1 cellular context compared by ENCODE assay signal in the genomic region with DNA sequence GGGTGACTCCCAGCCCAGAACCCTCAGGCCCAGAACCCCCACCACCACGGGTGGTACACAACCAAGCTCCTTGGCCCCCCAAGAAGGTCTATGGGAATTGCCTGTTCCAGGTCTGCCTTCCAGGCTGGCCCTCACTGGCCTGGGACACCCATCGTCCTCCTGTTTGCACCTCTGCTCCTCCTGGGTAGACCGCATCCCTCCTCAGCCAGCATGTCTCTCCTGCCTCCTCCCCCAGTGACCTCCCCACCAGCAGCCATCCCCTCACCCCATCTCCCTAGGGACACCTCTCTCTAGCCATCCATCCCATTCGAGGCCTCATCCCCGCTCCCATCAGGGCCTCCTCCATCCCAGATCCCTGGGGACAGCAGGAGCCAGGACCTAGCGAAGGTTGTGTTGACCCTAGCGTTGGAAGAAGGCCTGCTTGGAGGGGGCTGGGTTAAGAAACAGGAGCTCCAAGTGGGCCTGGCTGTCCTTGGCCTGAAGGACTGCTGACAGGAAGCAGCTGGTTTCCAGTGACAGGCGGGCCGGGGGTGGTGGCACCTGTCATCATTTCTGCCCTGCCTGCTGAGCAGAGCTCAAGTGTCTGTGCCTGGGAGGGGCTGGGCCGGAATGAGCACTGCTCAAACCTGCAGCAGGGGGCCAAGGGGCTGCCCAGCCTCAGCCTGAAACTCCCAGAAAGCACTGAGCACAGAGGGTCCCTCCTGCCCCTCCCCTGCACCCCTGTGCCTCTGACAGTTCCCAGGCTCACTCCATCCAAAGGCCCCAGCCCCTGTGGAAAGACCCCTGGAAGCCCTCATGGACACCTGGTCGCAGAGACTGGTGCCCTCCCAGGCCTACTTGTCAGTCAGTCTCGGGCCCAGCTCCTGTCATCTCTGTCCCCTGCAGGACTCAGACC.
TF ChIP-seq lines count a peak whose summit lies in the region.

No MANE protein-coding gene starts in this region.

TF ChIP-seq in IMR-90, 13 proteins besides CTCF, POLR2A, EP300 and RAD21 (continued from another document):
- TF ChIP-seq ELK1 (IDR thresholded peaks at IDR 0.05; ENCODE audit: borderline replicate concordance, low read depth, low read length) (no peak), CHD1 (IDR thresholded peaks at IDR 0.05; ENCODE audit: low read depth, low read length) (no peak), MAFK (IDR thresholded peaks at IDR 0.05; ENCODE audit: low read depth, low read length) (no peak), MAZ (IDR thresholded peaks at IDR 0.05; ENCODE audit: borderline replicate concordance, low read depth, low read length) (no peak), CEBPB (IDR thresholded peaks at IDR 0.05; ENCODE audit: low read depth, low read length) (no peak)
